ENCODE assay signal across 1 cellular context in genomic region chr2:137942037-137942784, GRCh38.
TF ChIP-seq lines count a peak whose summit lies in the region.

No MANE protein-coding gene starts in this region.

TF ChIP-seq in HepG2, 621 proteins besides CTCF, POLR2A, EP300 and RAD21 (continued from another document and continues in another):
- TF ChIP-seq PAXIP1 (CRISPR knock-in tag; conservative IDR thresholded peaks at IDR 0.05): no peak
- no peak for TF ChIP-seq GLI4 (CRISPR knock-in tag; IDR thresholded peaks at IDR 0.05; ENCODE audit: borderline replicate concordance)
- TF ChIP-seq GABPB1 (CRISPR knock-in tag; IDR thresholded peaks at IDR 0.05): no peak; the same call in 1 of the 2 replicates
- no peak for TF ChIP-seq GRHL1 (CRISPR knock-in tag; conservative IDR thresholded peaks at IDR 0.05)
- TF ChIP-seq ZNF337 (CRISPR knock-in tag; IDR thresholded peaks at IDR 0.05; ENCODE audit: borderline replicate concordance, low read depth): no peak; the same call in 1 of the 2 replicates
- peak; percentile 12; the same call in 1 of the 2 replicates for TF ChIP-seq ZSCAN29 (CRISPR knock-in tag; conservative IDR thresholded peaks at IDR 0.05)
- no peak for TF ChIP-seq ELK4 (CRISPR knock-in tag; IDR thresholded peaks at IDR 0.05; ENCODE audit: borderline replicate concordance)
- no peak for TF ChIP-seq HES4 (CRISPR knock-in tag; IDR thresholded peaks at IDR 0.05; ENCODE audit: borderline replicate concordance)
- no peak for TF ChIP-seq ARID3A (IDR thresholded peaks at IDR 0.05; ENCODE audit: low read depth, low read length)
- TF ChIP-seq ZNF256 (CRISPR knock-in tag; conservative IDR thresholded peaks at IDR 0.05): no peak
- TF ChIP-seq ZNF20 (CRISPR knock-in tag; IDR thresholded peaks at IDR 0.05): no peak
- peak; percentile 31; the same call in 1 of the 2 replicates for TF ChIP-seq SAP130 (CRISPR knock-in tag; IDR thresholded peaks at IDR 0.05; ENCODE audit: low read depth)
- no peak for TF ChIP-seq MAZ (IDR thresholded peaks at IDR 0.05; ENCODE audit: borderline replicate concordance, low read depth, low read length)
- no peak for TF ChIP-seq MAZ (CRISPR knock-in tag; IDR thresholded peaks at IDR 0.05; ENCODE audit: low read depth)
- TF ChIP-seq ATF7 (IDR thresholded peaks at IDR 0.05): no peak
- TF ChIP-seq ATF7 (CRISPR knock-in tag; IDR thresholded peaks at IDR 0.05): no peak
- TF ChIP-seq ZNF670 (CRISPR knock-in tag; IDR thresholded peaks at IDR 0.05; ENCODE audit: borderline replicate concordance): peak; percentile 72; the same call in 1 of the 2 replicates
- TF ChIP-seq KLF15 (CRISPR knock-in tag; IDR thresholded peaks at IDR 0.05; ENCODE audit: borderline replicate concordance): no peak
- no peak; the same call in none of the 2 replicates for TF ChIP-seq HNF4A (CRISPR knock-in tag; IDR thresholded peaks at IDR 0.05)
- TF ChIP-seq ZNF501 (CRISPR knock-in tag; IDR thresholded peaks at IDR 0.05): peak; percentile 58; the same call in 1 of the 2 replicates
- TF ChIP-seq MIXL1 (CRISPR knock-in tag; IDR thresholded peaks at IDR 0.05): peak; percentile 22
- TF ChIP-seq SSRP1 (CRISPR knock-in tag; IDR thresholded peaks at IDR 0.05): peak; percentile 87
- TF ChIP-seq PBX3 (CRISPR knock-in tag; IDR thresholded peaks at IDR 0.05; ENCODE audit: borderline replicate concordance): no peak
- no peak for TF ChIP-seq ZMYM3 (CRISPR knock-in tag; IDR thresholded peaks at IDR 0.05)
- TF ChIP-seq ZMYM2 (CRISPR knock-in tag; IDR thresholded peaks at IDR 0.05): no peak
- no peak; the same call in 1 of the 2 replicates for TF ChIP-seq LCORL (IDR thresholded peaks at IDR 0.05)
- peak; percentile 59 for TF ChIP-seq LCORL (CRISPR knock-in tag; IDR thresholded peaks at IDR 0.05)
- TF ChIP-seq TP53 (CRISPR knock-in tag; conservative IDR thresholded peaks at IDR 0.05): no peak
- TF ChIP-seq XRCC5 (optimal IDR thresholded peaks at IDR 0.05; ENCODE audit: low read length): no peak
- no peak; the same call in 1 of the 2 replicates for TF ChIP-seq PPARG (CRISPR knock-in tag; conservative IDR thresholded peaks at IDR 0.05)
- TF ChIP-seq CREBL2 (CRISPR knock-in tag; IDR thresholded peaks at IDR 0.05; ENCODE audit: borderline replicate concordance): no peak
- TF ChIP-seq ZBTB40 (IDR thresholded peaks at IDR 0.05): no peak
- no peak for TF ChIP-seq ZBTB40 (CRISPR knock-in tag; IDR thresholded peaks at IDR 0.05)
- TF ChIP-seq BCL6 (CRISPR knock-in tag; IDR thresholded peaks at IDR 0.05): peak; percentile 70
- TF ChIP-seq FUBP1 (CRISPR knock-in tag; IDR thresholded peaks at IDR 0.05; ENCODE audit: borderline replicate concordance): no peak
